ENCODE assay signal across 1 cellular context in the genomic region with DNA sequence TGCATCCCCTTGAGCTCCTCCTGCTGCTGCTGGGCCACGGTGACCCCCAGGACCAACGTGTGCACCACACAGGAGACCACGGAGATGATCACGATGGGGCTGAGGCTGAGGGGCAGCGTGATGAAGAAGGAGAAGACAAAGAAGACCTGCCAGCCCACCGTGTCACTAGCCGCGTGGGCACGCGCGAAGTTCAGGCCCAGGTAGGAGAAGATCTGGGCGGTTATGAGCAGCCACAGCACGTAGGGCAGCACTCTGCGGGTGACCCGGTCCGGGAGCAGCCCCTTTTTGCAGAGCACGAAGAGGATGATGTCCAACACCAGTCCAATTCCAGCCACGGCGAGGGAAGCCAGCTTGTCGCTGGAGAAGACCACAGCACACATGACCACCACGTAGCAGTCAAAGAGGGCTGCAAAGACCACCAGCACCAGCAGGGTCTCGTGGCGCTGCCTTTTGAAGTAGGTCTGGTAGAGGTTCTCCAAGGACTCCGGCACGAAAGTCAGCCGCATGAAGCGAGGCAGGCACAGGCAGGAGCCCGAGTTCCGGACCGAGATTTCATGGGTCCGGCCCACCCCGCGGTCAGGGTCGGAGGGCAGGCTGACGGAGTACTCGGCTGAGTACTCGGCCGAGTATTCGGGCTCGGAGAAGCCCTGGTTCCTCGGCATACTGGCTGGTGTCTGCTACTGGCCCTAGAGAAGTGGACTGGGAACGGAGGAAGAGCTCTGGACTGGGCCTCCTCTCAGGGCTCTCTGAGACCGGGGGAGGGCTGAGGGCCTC.
TF ChIP-seq lines count a peak whose summit lies in the region.

No MANE protein-coding gene starts in this region.

TF ChIP-seq in GM12878, 131 proteins besides CTCF, POLR2A, EP300 and RAD21:
- TF ChIP-seq MTA2 (IDR thresholded peaks at IDR 0.05; ENCODE audit: low read depth) (no peak), CHD2 (IDR thresholded peaks at IDR 0.05; ENCODE audit: borderline replicate concordance, low read depth, low read length) (0 out of 2 replicates have a peak, but pooled peaks have one; percentile 21), GATAD2B (conservative IDR thresholded peaks at IDR 0.05; ENCODE audit: low read depth) (0 out of 2 replicates have a peak, but pooled peaks have one; percentile 5), ZNF622 (IDR thresholded peaks at IDR 0.05) (no peak), CBX5 (IDR thresholded peaks at IDR 0.05; ENCODE audit: low read depth) (no peak)
TF ChIP-seq in GM12878: peak in this region for 2.
